ENCODE assay signal across 8 cellular contexts in genomic region chr11:64251722-64251985, GRCh38. TPM values are rescaled to one million over a fixed set of nuclear protein-coding genes. Genes with fewer than 3 reads are reported as not detected.
A peak's percentile ranks its signal among the peaks of the same experiment; 100 is the strongest.
DNase-seq lines count a peak whose midpoint lies in the region; ATAC-seq and TF ChIP-seq lines count a peak whose summit lies in the region.

No MANE protein-coding gene starts in this region.

- H3K9me3 ChIP-seq in OCI-LY7 (ENCODE audit: low read length): no peaks in the 10 kb centered on the region

- CTCF ChIA-PET in OCI-LY7 (lab: Charles Lee; ENCODE audit: unreplicated experiment): interaction anchor here (0.6 to 1.3 kb wide), 2 partner anchors 45 to 66 kb away, joined by 3 read pairs; partner anchors contain the start of gene TRMT112

- H3K4me1 Mint-ChIP-seq in progenitor cell of endocrine pancreas (ENCODE audit: low read depth): peaks cover 11% of the 10 kb centered on the region

- H3K4me2 ChIP-seq in OCI-LY7 (ENCODE audit: low read length): peak overlapping the region; percentile 98

- no peak overlapping the region for H3K27ac ChIP-seq in OCI-LY7 (ENCODE audit: low read depth, low read length, poor library complexity, severe bottlenecking)

- no TSS peak for BruUV-seq in OCI-LY7 (replicated peaks; lab: Mats Ljungman, UMichigan)

- H3K9me3 Mint-ChIP-seq in progenitor cell of endocrine pancreas (ENCODE audit: low read depth): no peaks in the 10 kb centered on the region

- no peak for TF ChIP-seq CTCF in OCI-LY7 (conservative IDR thresholded peaks at IDR 0.05; ENCODE audit: low read length)
- no peak for TF ChIP-seq CTCF in progenitor cell of endocrine pancreas (IDR thresholded peaks at IDR 0.05; ENCODE audit: unreplicated experiment)

- H2AFZ ChIP-seq in OCI-LY7 (ENCODE audit: low read length): peak overlapping the region; percentile 54; the same call in 1 of the 2 replicates

- intact Hi-C loops in OCI-LY7 (cut with micrococcal nuclease; ENCODE audit: unreplicated experiment): loop anchor here (1.0 kb wide), 1 partner anchor 18 kb away; no protein-coding TSS in a partner anchor

- peak; percentile 15 for TF ChIP-seq POLR2A in erythroblast (IDR thresholded peaks at IDR 0.05; ENCODE audit: low read length)

- H3K4me3 Mint-ChIP-seq in progenitor cell of endocrine pancreas (ENCODE audit: low read depth): peak overlapping the region; percentile 82

- H3K36me3 Mint-ChIP-seq in progenitor cell of endocrine pancreas (ENCODE audit: insufficient read depth): no peaks in the 10 kb centered on the region

- no peak overlapping the region for H3K27ac Mint-ChIP-seq in progenitor cell of endocrine pancreas

- peaks cover 3% of the 10 kb centered on the region for H3K27me3 Mint-ChIP-seq in progenitor cell of endocrine pancreas

- POLR2A ChIA-PET in OCI-LY7 (lab: Charles Lee): no interaction called here

- DNase-seq in ELR (ENCODE audit: low read depth): peak; percentile 51
- DNase-seq in OCI-LY7 (ENCODE audit: low spot score): no peak
- DNase-seq in erythroblast (lab: John Stamatoyannopoulos, UW): no peak
- DNase-seq in progenitor cell of endocrine pancreas (ENCODE audit: low spot score, unreplicated experiment): no peak
- DNase-seq in AG08396 (ENCODE audit: low spot score): no peak
- no peak for DNase-seq in ureter (ENCODE audit: low spot score)
- no peak for DNase-seq in nucleus accumbens (lab: John Stamatoyannopoulos, UW)

- H3K9me2 ChIP-seq in OCI-LY7 (ENCODE audit: insufficient read depth, low read length): no peaks in the 10 kb centered on the region

- H3K79me2 ChIP-seq in OCI-LY7 (ENCODE audit: insufficient read depth, low read depth, low read length): no peaks in the 10 kb centered on the region

- H3K4me1 ChIP-seq in OCI-LY7 (ENCODE audit: insufficient read depth, low read length, poor library complexity, severe bottlenecking): peaks cover 55% of the 10 kb centered on the region

- no peaks in the 10 kb centered on the region for H4K20me1 ChIP-seq in OCI-LY7 (ENCODE audit: insufficient read depth, low read length)

- peak overlapping the region; percentile 76 for H3K4me3 ChIP-seq in OCI-LY7 (ENCODE audit: low read depth, low read length, poor library complexity, severe bottlenecking)

- no peak for ATAC-seq in HG02970 (IDR thresholded peaks at IDR 0.05; ENCODE audit: low FRiP score, unreplicated experiment)

- H3K36me3 ChIP-seq in OCI-LY7 (ENCODE audit: insufficient read depth, low read length): no peaks in the 10 kb centered on the region

RNA-seq across cellular contexts. Expression of gene PLCB3, which starts 0.3 kb away (rescaled TPM):
- total RNA-seq in OCI-LY7 (2014; rRNA removed; shearing (Covaris generic)): 7.6 and 8.6 TPM in 2 replicates
- total RNA-seq in OCI-LY7 (2022): 10.3 and 12.4 TPM in 2 replicates
- total RNA-seq in progenitor cell of endocrine pancreas: 22.6 and 27.3 TPM in 2 replicates
- 33.5 TPM for total RNA-seq in ureter

RNA-seq across cellular contexts. Expression of gene PPP1R14B, which starts 4.9 kb away (rescaled TPM):
- 198 and 219 TPM in 2 replicates for total RNA-seq in OCI-LY7 (2014; rRNA removed; shearing (Covaris generic))
- total RNA-seq in OCI-LY7 (2022): 207 and 223 TPM in 2 replicates
- total RNA-seq in progenitor cell of endocrine pancreas: 198 TPM in 2 replicates
- 136 TPM for total RNA-seq in ureter

RNA-seq across cellular contexts. Expression of gene FKBP2, which starts 10.8 kb away (rescaled TPM):
- 57.3 and 70.6 TPM in 2 replicates for total RNA-seq in OCI-LY7 (2014; rRNA removed; shearing (Covaris generic))
- total RNA-seq in OCI-LY7 (2022) (39.7 and 45.5 TPM in 2 replicates), progenitor cell of endocrine pancreas (48.5 and 57.7 TPM in 2 replicates), ureter (55.7 TPM)

RNA-seq across cellular contexts. Expression of gene VEGFB, which starts 17.3 kb away (rescaled TPM):
- total RNA-seq in OCI-LY7 (2014; rRNA removed; shearing (Covaris generic)): 35.3 and 46.3 TPM in 2 replicates
- total RNA-seq in OCI-LY7 (2022) (59.6 and 60.8 TPM in 2 replicates), progenitor cell of endocrine pancreas (66.1 and 68.2 TPM in 2 replicates), ureter (51.6 TPM)

RNA-seq across cellular contexts. Expression of gene DNAJC4, which starts 21.3 kb away (rescaled TPM):
- total RNA-seq in OCI-LY7 (2014; rRNA removed; shearing (Covaris generic)): 14.1 and 19.2 TPM in 2 replicates
- total RNA-seq in OCI-LY7 (2022) (42.4 and 56.0 TPM in 2 replicates), progenitor cell of endocrine pancreas (35.4 and 39.1 TPM in 2 replicates), ureter (44.1 TPM)
